Comparison of ENCODE assay signal across 10 cellular contexts in the genomic region with DNA sequence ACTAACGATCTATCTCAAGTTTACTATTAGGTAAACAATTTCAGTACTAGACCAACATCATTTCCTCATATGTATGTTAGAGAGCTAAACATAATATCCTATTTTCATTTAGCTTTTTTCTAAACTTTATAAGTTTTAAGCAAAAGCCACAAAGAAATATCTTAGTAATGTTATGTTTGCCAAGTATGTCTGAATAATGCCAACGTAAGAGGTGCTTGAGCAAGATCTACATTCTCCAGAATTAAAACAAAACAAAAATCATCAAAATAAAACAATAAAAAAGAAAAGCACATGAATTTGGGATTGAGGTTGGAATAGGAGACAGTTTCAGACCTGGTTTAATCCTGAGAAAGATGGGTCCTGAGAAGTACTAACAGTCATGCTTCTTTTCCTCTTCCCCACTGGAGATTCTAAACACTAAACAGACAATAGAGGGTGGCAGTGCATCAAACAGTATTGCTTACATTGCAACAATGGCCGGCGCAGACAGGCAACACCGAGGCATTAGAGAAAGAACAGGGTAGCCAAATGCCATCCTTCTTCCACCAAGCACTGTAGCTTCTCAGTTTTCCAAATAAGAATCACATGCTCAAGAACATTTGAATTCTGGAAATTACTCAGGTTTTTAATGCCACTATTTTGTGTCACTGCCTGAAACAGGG. TPM values are rescaled to one million over a fixed set of nuclear protein-coding genes. Genes with fewer than 3 reads are reported as not detected.
DNase-seq lines count a peak whose midpoint lies in the region; ATAC-seq and TF ChIP-seq lines count a peak whose summit lies in the region.
"Had no signal": no experiment of that assay in that cellular context is flagged by ENCODE, and none has a peak within 500 bp of the region (broad histone marks: within the 10 kb centered on the region; RNA-seq: fewer than 3 reads in every experiment).

No MANE protein-coding gene starts in this region.

- H3K9me3 Mint-ChIP-seq in natural killer cell (no peaks in the 10 kb centered on the region), mesothelial cell of epicardium (no peaks in the 10 kb centered on the region)
- H3K9me3 Mint-ChIP-seq in natural killer cell treated with Interleukin-12 subunit alpha and Interleukin-12 subunit beta and Interleukin-15 and Interleukin-18, amount 100 ng/mL, for 72 hours, result no peaks in the 10 kb centered on the region

- TF ChIP-seq CTCF in natural killer cell (IDR thresholded peaks at IDR 0.05), result no peak
- no peak for TF ChIP-seq CTCF in epithelial cell of esophagus (IDR thresholded peaks at IDR 0.05; ENCODE audit: insufficient read depth, low read depth, low read length, missing control alignments)
- TF ChIP-seq CTCF in mesothelial cell of epicardium (IDR thresholded peaks at IDR 0.05; ENCODE audit: unreplicated experiment), result no peak

- peak overlapping the region; percentile 5 for H3K4me3 Mint-ChIP-seq in natural killer cell
- H3K4me3 Mint-ChIP-seq in natural killer cell treated with Interleukin-12 subunit alpha and Interleukin-12 subunit beta and Interleukin-15 and Interleukin-18, amount 100 ng/mL, for 72 hours, result no peak overlapping the region
- no peak overlapping the region for H3K4me3 Mint-ChIP-seq in mesothelial cell of epicardium

- no peaks in the 10 kb centered on the region for H3K36me3 Mint-ChIP-seq in natural killer cell
- peaks cover 18% of the 10 kb centered on the region for H3K36me3 Mint-ChIP-seq in natural killer cell treated with Interleukin-12 subunit alpha and Interleukin-12 subunit beta and Interleukin-15 and Interleukin-18, amount 100 ng/mL, for 72 hours
- peaks cover 8% of the 10 kb centered on the region for H3K36me3 Mint-ChIP-seq in mesothelial cell of epicardium

- H3K4me1 ChIP-seq in aorta (ENCODE audit: control insufficient read depth in 1 of 2, insufficient read depth in 2 of 2, low read length in 2 of 2), result peaks cover 5 to 10% of the 10 kb centered on the region in 2 donors

- H3K4me3 ChIP-seq in epithelial cell of esophagus (ENCODE audit: low read length) (no peak overlapping the region), aorta (ENCODE audit: low read length in 2 of 2) (peak overlapping the region in 1 of 2 donors; percentile 9)
- H3K4me3 ChIP-seq: SJCRH30, tibial nerve had no signal

- intact Hi-C loops in natural killer cell (cut with micrococcal nuclease), result loop anchor here (5.0 kb wide), 1 partner anchor 35 kb away; a partner anchor contains a TSS
- intact Hi-C loops in aorta (cut with DNase I), result no loop called here

- WGBS in aorta, 2 donors, result 28 to 35% methylated on average over 5 of the region's 5 CpGs

- no peaks in the 10 kb centered on the region for H3K9me3 ChIP-seq in aorta (ENCODE audit: control insufficient read depth, low read length)
- H3K9me3 ChIP-seq: SJCRH30, tibial nerve had no signal

- no peak for DNase-seq in natural killer cell
- no peak for DNase-seq in natural killer cell treated with Interleukin-12 subunit alpha and Interleukin-12 subunit beta and Interleukin-15 and Interleukin-18, amount 100 ng/mL, for 72 hours (ENCODE audit: low spot score)
- peak; percentile 19 for DNase-seq in epithelial cell of esophagus (ENCODE audit: low read depth)
- DNase-seq in mesothelial cell of epicardium (ENCODE audit: low spot score in 2 of 2, unreplicated experiment in 2 of 2), result no peak
- no peak for DNase-seq in aorta
- DNase-seq in AML-193 (lab: John Stamatoyannopoulos, UW), result no peak
- no peak for DNase-seq in SK-N-DZ (ENCODE audit: low spot score)
- DNase-seq in SIG-M5 treated with dmso at 0.1 percent for 504 hours (lab: John Stamatoyannopoulos, UW; ENCODE audit: unreplicated experiment), result no peak
- DNase-seq: SJCRH30 had no signal

- H3K27ac ChIP-seq in aorta (ENCODE audit: low read depth in 1 of 2, low read length in 2 of 2), result no peak overlapping the region
- H3K27ac ChIP-seq: SJCRH30 had no signal

- H3K27ac Mint-ChIP-seq in natural killer cell (peak overlapping the region; percentile 77 to 83), mesothelial cell of epicardium (peak overlapping the region; percentile 80)
- H3K27ac Mint-ChIP-seq in natural killer cell treated with Interleukin-12 subunit alpha and Interleukin-12 subunit beta and Interleukin-15 and Interleukin-18, amount 100 ng/mL, for 72 hours, result peak overlapping the region in 1 of 2 donors; percentile 8

- H3K27me3 ChIP-seq in aorta (ENCODE audit: control insufficient read depth in 1 of 2, insufficient read depth in 2 of 2, low read length in 1 of 2), result no peaks in the 10 kb centered on the region
- H3K27me3 ChIP-seq: SJCRH30, tibial nerve had no signal

- H3K4me1 Mint-ChIP-seq in natural killer cell, result peaks cover 78 to 82% of the 10 kb centered on the region in 2 donors
- peaks cover 27 to 58% of the 10 kb centered on the region in 2 donors for H3K4me1 Mint-ChIP-seq in natural killer cell treated with Interleukin-12 subunit alpha and Interleukin-12 subunit beta and Interleukin-15 and Interleukin-18, amount 100 ng/mL, for 72 hours (ENCODE audit: low read depth in 2 of 2)
- peaks cover 15% of the 10 kb centered on the region for H3K4me1 Mint-ChIP-seq in mesothelial cell of epicardium

- H3K27me3 Mint-ChIP-seq in natural killer cell (ENCODE audit: low read depth in 2 of 2), result no peaks in the 10 kb centered on the region
- no peaks in the 10 kb centered on the region for H3K27me3 Mint-ChIP-seq in natural killer cell treated with Interleukin-12 subunit alpha and Interleukin-12 subunit beta and Interleukin-15 and Interleukin-18, amount 100 ng/mL, for 72 hours
- no peaks in the 10 kb centered on the region for H3K27me3 Mint-ChIP-seq in mesothelial cell of epicardium (ENCODE audit: low read depth)

- no peaks in the 10 kb centered on the region for H3K36me3 ChIP-seq in aorta (ENCODE audit: control insufficient read depth in 1 of 2, insufficient read depth in 2 of 2, low read length in 1 of 2)

- ATAC-seq in natural killer cell, result no peak
- no peak for ATAC-seq in natural killer cell treated with Interleukin-12 subunit alpha and Interleukin-12 subunit beta and Interleukin-15 and Interleukin-18, amount 100 ng/mL, for 72 hours
- ATAC-seq in aorta (ENCODE audit: low FRiP score), result peak; percentile 44

RNA-seq across cellular contexts. Expression of a gene that starts 33.6 kb away (rescaled TPM):
- total RNA-seq in natural killer cell (100 to 1,000 TPM; 183 to 209 (median 206) TPM), mesothelial cell of epicardium (246 to 254 TPM (median 248 TPM) in 3 replicates), aorta (100 to 1,000 TPM; 226 to 242 TPM)
- 100 to 1,000 TPM; 173 to 237 TPM for total RNA-seq in natural killer cell treated with Interleukin-12 subunit alpha and Interleukin-12 subunit beta and Interleukin-15 and Interleukin-18, amount 100 ng/mL, for 72 hours
- 100 to 1,000 TPM; 100 to 103 TPM for polyA plus RNA-seq in aorta
- 106 and 118 TPM in 2 replicates for polyA plus RNA-seq in SK-N-DZ (2014; cell fraction: cytosol; rRNA removed)
- 63.1 and 69.2 TPM in 2 replicates for polyA plus RNA-seq in SK-N-DZ (2014; cell fraction: nucleus; rRNA removed)
